7 cellular contexts compared by ENCODE assay signal in the genomic region with DNA sequence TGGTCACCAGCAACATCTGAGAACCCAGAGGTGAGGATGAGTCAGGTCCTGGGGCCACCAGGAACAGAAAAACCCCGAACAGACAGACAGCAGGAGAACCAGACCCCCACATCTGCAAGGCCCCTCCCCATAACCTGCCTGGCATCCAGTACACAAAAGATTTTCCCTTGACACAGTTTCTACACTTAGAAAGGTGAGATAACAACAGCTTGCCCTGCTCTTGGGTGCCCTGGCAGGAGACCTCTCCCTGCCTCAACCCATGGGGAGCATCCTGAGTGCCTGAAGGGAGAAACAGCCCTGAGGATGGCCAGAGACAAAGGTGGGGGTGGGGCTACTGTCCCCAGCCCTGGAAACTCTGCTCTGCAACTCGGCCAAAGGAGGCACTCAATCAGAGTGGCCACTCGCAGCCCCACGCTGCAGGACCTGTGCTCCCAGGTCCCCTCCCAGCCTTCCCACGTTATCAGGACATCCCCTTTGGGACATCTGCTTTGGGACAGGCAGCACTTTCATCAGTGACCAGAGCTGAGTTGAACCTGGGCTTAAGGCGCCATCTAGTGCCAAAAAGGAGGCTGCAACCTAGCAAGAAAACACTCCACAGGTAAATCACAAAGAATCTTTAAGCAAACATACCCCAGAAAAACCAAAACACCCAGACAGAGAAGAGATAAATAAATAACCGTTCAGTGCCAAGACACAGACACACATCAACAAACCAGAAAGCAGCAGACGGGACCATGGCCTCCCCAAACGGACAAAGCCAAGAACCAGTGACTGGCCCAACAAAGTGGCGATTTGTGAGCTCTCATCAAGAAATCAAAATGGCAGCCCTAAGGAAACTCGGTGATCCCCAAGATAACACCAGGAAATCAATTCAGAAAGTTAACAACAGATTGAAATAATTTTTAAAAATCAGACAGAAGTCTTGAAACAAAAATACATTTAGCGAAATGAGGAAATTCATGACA.
DNase-seq lines count a peak whose midpoint lies in the region; ATAC-seq and TF ChIP-seq lines count a peak whose summit lies in the region.

No MANE protein-coding gene starts in this region.

- H3K27me3 Mint-ChIP-seq in WTC11 (ENCODE audit: low read depth): peaks cover 50% of the 10 kb centered on the region

- peaks cover 32% of the 10 kb centered on the region for H3K4me1 Mint-ChIP-seq in WTC11

- peak; percentile 19 for TF ChIP-seq CTCF in GM12865 (IDR thresholded peaks at IDR 0.05; ENCODE audit: insufficient read depth, low read depth, low read length, missing control alignments)
- peak; percentile 71 for TF ChIP-seq CTCF in Loucy (conservative IDR thresholded peaks at IDR 0.05; ENCODE audit: low read length)
- peak; percentile 69 for TF ChIP-seq CTCF in WTC11 (IDR thresholded peaks at IDR 0.05)

- no peak overlapping the region for H3K9ac ChIP-seq in Loucy (ENCODE audit: low read depth, low read length, poor library complexity, severe bottlenecking)

- CTCF ChIA-PET in WTC11 (lab: Charles Lee): interaction anchor here (0.6 to 2.8 kb wide), 15 partner anchors 10 to 922 kb away, joined by 3 to 14 read pairs (median 4); no protein-coding TSS in a partner anchor

- DNase-seq in GM12865 (ENCODE audit: low read depth): no peak
- peak; percentile 64 for DNase-seq in WTC11 (ENCODE audit: low spot score)
- peak; percentile 43 for DNase-seq in mesenteric fat pad (ENCODE audit: low spot score)
- DNase-seq in DMS153 (lab: John Stamatoyannopoulos, UW): no peak

- H2AFZ ChIP-seq in Loucy (ENCODE audit: low read length): no peak overlapping the region

- H3K9me3 ChIP-seq in Loucy (ENCODE audit: insufficient read depth, low read depth, low read length): peaks cover 11% of the 10 kb centered on the region; the same call in 1 of the 2 replicates

- ATAC-seq in WTC11 (peak; percentile 50), GM18519 (IDR thresholded peaks at IDR 0.05; ENCODE audit: low FRiP score, unreplicated experiment) (no peak), GM18505 (IDR thresholded peaks at IDR 0.05; ENCODE audit: unreplicated experiment) (no peak)

- no peaks in the 10 kb centered on the region for H3F3A ChIP-seq in Loucy (ENCODE audit: low read depth)

- no peak for TF ChIP-seq POLR2A in GM18505 (IDR thresholded peaks at IDR 0.05; ENCODE audit: borderline replicate concordance, extremely low read depth, insufficient read depth, insufficient read length)

- H3K79me2 ChIP-seq in Loucy (ENCODE audit: insufficient read depth, low read length): no peaks in the 10 kb centered on the region

- H3K4me1 ChIP-seq in Loucy (ENCODE audit: insufficient read depth, low read length, poor library complexity, severe bottlenecking): no peaks in the 10 kb centered on the region

- H3K9me2 ChIP-seq in Loucy (replicated peaks; ENCODE audit: low read depth, low read length): no peaks in the 10 kb centered on the region

- peaks cover 14% of the 10 kb centered on the region for H3K36me3 Mint-ChIP-seq in WTC11

- H3K9me3 Mint-ChIP-seq in WTC11: peaks cover 16% of the 10 kb centered on the region

- no peaks in the 10 kb centered on the region for H3K36me3 ChIP-seq in Loucy (ENCODE audit: insufficient read depth, low read length)

- no peak overlapping the region for H3K4me2 ChIP-seq in Loucy (ENCODE audit: low read depth, low read length, poor library complexity, severe bottlenecking)

- H3K4me3 ChIP-seq in GM12865 (ENCODE audit: low read depth, low read length) (no peak overlapping the region), Loucy (ENCODE audit: low read length, poor library complexity, severe bottlenecking) (no peak overlapping the region)

- H3K27me3 ChIP-seq in Loucy (ENCODE audit: insufficient read depth, low read length, poor library complexity, severe bottlenecking): no peaks in the 10 kb centered on the region

- no peak overlapping the region for H3K4me3 Mint-ChIP-seq in WTC11

- POLR2A ChIA-PET in WTC11 (lab: Charles Lee): no interaction called here

- no peak overlapping the region for H3K27ac Mint-ChIP-seq in WTC11

- H4K20me1 ChIP-seq in Loucy (ENCODE audit: insufficient read depth, low read length, poor library complexity, severe bottlenecking): no peaks in the 10 kb centered on the region

TF ChIP-seq in WTC11, 78 proteins besides CTCF, POLR2A, EP300 and RAD21:
- TF ChIP-seq FOXJ3 (CRISPR knock-in tag; IDR thresholded peaks at IDR 0.05; ENCODE audit: borderline replicate concordance): no peak
- TF ChIP-seq, protein P1, sequence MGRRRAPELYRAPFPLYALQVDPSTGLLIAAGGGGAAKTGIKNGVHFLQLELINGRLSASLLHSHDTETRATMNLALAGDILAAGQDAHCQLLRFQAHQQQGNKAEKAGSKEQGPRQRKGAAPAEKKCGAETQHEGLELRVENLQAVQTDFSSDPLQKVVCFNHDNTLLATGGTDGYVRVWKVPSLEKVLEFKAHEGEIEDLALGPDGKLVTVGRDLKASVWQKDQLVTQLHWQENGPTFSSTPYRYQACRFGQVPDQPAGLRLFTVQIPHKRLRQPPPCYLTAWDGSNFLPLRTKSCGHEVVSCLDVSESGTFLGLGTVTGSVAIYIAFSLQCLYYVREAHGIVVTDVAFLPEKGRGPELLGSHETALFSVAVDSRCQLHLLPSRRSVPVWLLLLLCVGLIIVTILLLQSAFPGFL (CRISPR knock-in tag; IDR thresholded peaks at IDR 0.05; ENCODE audit: borderline replicate concordance): no peak

Comparison
In these comparisons a context has a peak if more than half of its experiments do, and no peak if none do; other contexts are left out.
1. DNase-seq: peak in WTC11 (single experiment) and mesenteric fat pad (single experiment); none in GM12865 (single experiment) and DMS153 (single experiment).
2. CTCF ChIP-seq: peak in every context shown above with its lines; median percentile 71 in Loucy; 69 in WTC11; 19 in GM12865.